Comparison of ENCODE assay signal across 6 cellular contexts in genomic region chr3:33260104-33260503, GRCh38.
"Had no signal": no experiment of that assay in that cellular context is flagged by ENCODE, and none has a peak within 500 bp of the region (broad histone marks: within the 10 kb centered on the region; RNA-seq: fewer than 3 reads in every experiment).

No MANE protein-coding gene starts in this region.

- ATAC-seq: GM12878 had no signal

- H3K4me3 ChIP-seq: GM12878 had no signal

- FAIRE-seq: GM12878, GM12891, GM12892, GM19239 had no signal

- DNase-seq: GDM1, GF-D8 had no signal
